In genomic region chr2:122481717-122482116, GRCh38 we compare ENCODE assay signal across 23 cellular contexts.
DNase-seq lines count a peak whose midpoint lies in the region; ATAC-seq and TF ChIP-seq lines count a peak whose summit lies in the region.
"Had no signal": no experiment of that assay in that cellular context is flagged by ENCODE, and none has a peak within 500 bp of the region (broad histone marks: within the 10 kb centered on the region; RNA-seq: fewer than 3 reads in every experiment).

No MANE protein-coding gene starts in this region.

- no peak for TF ChIP-seq CTCF in A673 (conservative IDR thresholded peaks at IDR 0.05; ENCODE audit: low read depth, low read length)
- TF ChIP-seq CTCF in epithelial cell of proximal tubule (conservative IDR thresholded peaks at IDR 0.05; ENCODE audit: low read depth, low read length) = no peak
- TF ChIP-seq CTCF in upper lobe of left lung (IDR thresholded peaks at IDR 0.05) = no peak

- no peaks in the 10 kb centered on the region for H3K36me3 ChIP-seq in A673 (ENCODE audit: insufficient read depth, low read length, poor library complexity, severe bottlenecking)
- H3K36me3 ChIP-seq in GM23248 (ENCODE audit: low read depth) = no peaks in the 10 kb centered on the region
- H3K36me3 ChIP-seq in upper lobe of left lung = no peaks in the 10 kb centered on the region
- H3K36me3 ChIP-seq: prostate gland, WERI-Rb-1 had no signal

- H3K4me3 ChIP-seq in A673 (ENCODE audit: low read depth, low read length, poor library complexity, severe bottlenecking) (no peak overlapping the region), GM23248 (no peak overlapping the region), epithelial cell of proximal tubule (ENCODE audit: low read depth, low read length) (no peak overlapping the region), upper lobe of left lung (no peak overlapping the region)
- H3K4me3 ChIP-seq: prostate gland had no signal

- no TSS peak for BruUV-seq in A673 (replicated peaks; lab: Mats Ljungman, UMichigan)

- TF ChIP-seq POLR2A in upper lobe of left lung (IDR thresholded peaks at IDR 0.05) = no peak

- no peak overlapping the region for H3K4me2 ChIP-seq in GM23248 (ENCODE audit: unreplicated experiment)

- H3K27ac ChIP-seq in A673 (ENCODE audit: low read depth, low read length, poor library complexity, severe bottlenecking) = peak overlapping the region; percentile 75
- H3K27ac ChIP-seq in GM23248 = no peak overlapping the region
- no peak overlapping the region for H3K27ac ChIP-seq in upper lobe of left lung
- H3K27ac ChIP-seq: prostate gland, WERI-Rb-1 had no signal

- CTCF ChIA-PET in A673 (lab: Charles Lee) = no interaction called here

- H4K20me1 ChIP-seq in GM23248 (ENCODE audit: insufficient read depth) = no peaks in the 10 kb centered on the region

- H3F3A ChIP-seq in GM23248 (ENCODE audit: insufficient read depth) = peaks cover 9% of the 10 kb centered on the region; the same call in 1 of the 2 replicates

- in situ Hi-C loops in GM23248 (cut with MboI) = no loop called here

- no peak overlapping the region for H2AFZ ChIP-seq in GM23248

- peaks cover 55% of the 10 kb centered on the region for H3K4me1 ChIP-seq in A673 (ENCODE audit: insufficient read depth, low read length, poor library complexity, severe bottlenecking)
- peaks cover 8% of the 10 kb centered on the region for H3K4me1 ChIP-seq in GM23248 (ENCODE audit: insufficient read depth)
- no peaks in the 10 kb centered on the region for H3K4me1 ChIP-seq in upper lobe of left lung
- H3K4me1 ChIP-seq: Caco-2, prostate gland had no signal

- intact Hi-C loops in A673 (cut with micrococcal nuclease; ENCODE audit: unreplicated experiment) = no loop called here

- ATAC-seq in upper lobe of left lung (ENCODE audit: low FRiP score in 2 of 2) = no peak
- ATAC-seq: Right ventricle myocardium inferior had no signal

- H3K9me3 ChIP-seq in A673 (ENCODE audit: low read depth, low read length, poor library complexity, severe bottlenecking) (no peaks in the 10 kb centered on the region), GM23248 (ENCODE audit: low read depth) (no peaks in the 10 kb centered on the region), upper lobe of left lung (no peaks in the 10 kb centered on the region)
- H3K9me3 ChIP-seq: Caco-2, prostate gland had no signal

- no peaks in the 10 kb centered on the region for H3K27me3 ChIP-seq in A673 (replicated peaks; ENCODE audit: insufficient read depth, low read depth, low read length, poor library complexity)
- no peaks in the 10 kb centered on the region for H3K27me3 ChIP-seq in GM23248 (replicated peaks; ENCODE audit: insufficient read depth)
- H3K27me3 ChIP-seq in upper lobe of left lung = no peaks in the 10 kb centered on the region

- no peak for TF ChIP-seq EP300 in upper lobe of left lung (IDR thresholded peaks at IDR 0.05)

- DNase-seq in A673 (ENCODE audit: low spot score) (peak; percentile 90), GM23248 (peak; percentile 22), NCI-H146 (lab: John Stamatoyannopoulos, UW) (peak; percentile 58), epithelial cell of proximal tubule (ENCODE audit: low read depth) (peak; percentile 23), mucosa of gallbladder (ENCODE audit: low spot score) (no peak), upper lobe of left lung (no peak), LoVo (ENCODE audit: low spot score) (no peak), SW480 (ENCODE audit: low spot score) (no peak)
- DNase-seq: 8988T; activated CD4-positive, alpha-beta T cell treated with anti-CD3 and anti-CD28 coated beads, Interleukin-2, amount 10 ng/mL, durations not matched to agents 7 days and 5 days; activated naive CD4-positive, alpha-beta T cell treated with anti-CD3 and anti-CD28 coated beads, Interleukin-2, amount 10 ng/mL, durations not matched to agents 7 days and 5 days; amygdala; Caco-2; dermis blood vessel endothelial cell; DMS79; NCI-H1092; NCI-H1930; NCI-H2227 treated with DMSO at 0.1 percent for 48 hours; NCI-H774; substantia nigra; WERI-Rb-1 had no signal

- H3K9ac ChIP-seq in GM23248 = no peak overlapping the region

- POLR2A ChIA-PET in A673 (lab: Charles Lee; ENCODE audit: low non-redundant PET) = interaction anchor here (0.6 kb wide), 1 partner anchor 629 kb away, joined by 9 read pairs; no protein-coding TSS in a partner anchor

- no peaks in the 10 kb centered on the region for H3K79me2 ChIP-seq in GM23248 (ENCODE audit: insufficient read depth)

- H3K9me2 ChIP-seq in GM23248 (ENCODE audit: insufficient read depth) = no peaks in the 10 kb centered on the region

Comparison
In these comparisons a context has a peak if more than half of its experiments do, and no peak if none do; other contexts are left out.
1. DNase-seq: peak in A673 (single experiment), GM23248 (single experiment), NCI-H146 (single experiment) and epithelial cell of proximal tubule (single experiment); none in mucosa of gallbladder (single experiment), upper lobe of left lung (0 of 2), LoVo (single experiment) and SW480 (single experiment).